ENCODE assay signal across 1 cellular context in genomic region chr5:173056783-173057061, GRCh38.
TF ChIP-seq lines count a peak whose summit lies in the region.

No MANE protein-coding gene starts in this region.

TF ChIP-seq in K562, 482 proteins besides CTCF, POLR2A, EP300 and RAD21 (continued from another document):
- TF ChIP-seq ZBTB11 (CRISPR knock-in tag; IDR thresholded peaks at IDR 0.05) (no peak), HDAC1 (IDR thresholded peaks at IDR 0.05) (peak in 1 of 2 experiments; percentile 73; a peak in 2 of 4 replicates), SP2 (IDR thresholded peaks at IDR 0.05; ENCODE audit: extremely low read depth, low read depth, low read length, poor library complexity, severe bottlenecking) (no peak), DDX20 (tag; IDR thresholded peaks at IDR 0.05; ENCODE audit: low read depth) (no peak), ZC3H4 (CRISPR knock-in tag; IDR thresholded peaks at IDR 0.05; ENCODE audit: borderline replicate concordance) (no peak), ZNF175 (CRISPR knock-in tag; IDR thresholded peaks at IDR 0.05; ENCODE audit: low read depth) (no peak), CREB1 (IDR thresholded peaks at IDR 0.05) (no peak), CREB1 (CRISPR knock-in tag; IDR thresholded peaks at IDR 0.05) (no peak), HBP1 (CRISPR knock-in tag; IDR thresholded peaks at IDR 0.05) (no peak)
TF ChIP-seq in K562: peak in this region for 8.
